Comparison of ENCODE assay signal across 8 cellular contexts in genomic region chr6:24359640-24360454, GRCh38.
DNase-seq lines count a peak whose midpoint lies in the region; ATAC-seq and TF ChIP-seq lines count a peak whose summit lies in the region.

No MANE protein-coding gene starts in this region.

- peak overlapping the region; percentile 61 for H3K4me3 ChIP-seq in AG10803 (ENCODE audit: low read length)
- peak overlapping the region; percentile 62 for H3K4me3 ChIP-seq in choroid plexus epithelial cell (ENCODE audit: low read depth, low read length)

- peak; percentile 71 for ATAC-seq in GM19043 (IDR thresholded peaks at IDR 0.05; ENCODE audit: low read depth, unreplicated experiment)
- ATAC-seq in HG03354 (IDR thresholded peaks at IDR 0.05; ENCODE audit: poor library complexity, severe bottlenecking, unreplicated experiment), result peak; percentile 86

- TF ChIP-seq CTCF in AG10803 (conservative IDR thresholded peaks at IDR 0.05; ENCODE audit: low read length) (peak; percentile 59), choroid plexus epithelial cell (conservative IDR thresholded peaks at IDR 0.05; ENCODE audit: low read depth, low read length) (peak; percentile 88)

- DNase-seq in AG10803 (ENCODE audit: low read depth) (peak; percentile 60), NCI-H446 (lab: John Stamatoyannopoulos, UW) (peak; percentile 76 to 89), choroid plexus epithelial cell (ENCODE audit: low read depth) (peak; percentile 90), kidney tubule cell (ENCODE audit: low spot score) (peak; percentile 100)
- DNase-seq in activated CD4-positive, alpha-beta T cell treated with anti-CD3 and anti-CD28 coated beads for 1 hour, result peak; percentile 70
- peak; percentile 34 to 63 for DNase-seq in stimulated activated CD4-positive, alpha-beta T cell treated with anti-CD3 and anti-CD28 coated beads, Interleukin-1b, Interleukin-23, amount 100 ng/mL, for 1 hour (ENCODE audit: low read depth in 2 of 2)

Comparison
In these comparisons a context has a peak if more than half of its experiments do, and no peak if none do; other contexts are left out.
1. Peak in every context shown above with its lines: DNase-seq, ATAC-seq and H3K4me3 ChIP-seq.
2. DNase-seq: peak in every context shown above with its lines; median percentile 100 in kidney tubule cell; 90 in choroid plexus epithelial cell; 82 in NCI-H446; 70 in activated CD4-positive, alpha-beta T cell treated with anti-CD3 and anti-CD28 coated beads for 1 hour; 60 in AG10803; 48 in stimulated activated CD4-positive, alpha-beta T cell treated with anti-CD3 and anti-CD28 coated beads, Interleukin-1b, Interleukin-23, amount 100 ng/mL, for 1 hour.